Comparison of ENCODE assay signal across 22 cellular contexts in the genomic region with DNA sequence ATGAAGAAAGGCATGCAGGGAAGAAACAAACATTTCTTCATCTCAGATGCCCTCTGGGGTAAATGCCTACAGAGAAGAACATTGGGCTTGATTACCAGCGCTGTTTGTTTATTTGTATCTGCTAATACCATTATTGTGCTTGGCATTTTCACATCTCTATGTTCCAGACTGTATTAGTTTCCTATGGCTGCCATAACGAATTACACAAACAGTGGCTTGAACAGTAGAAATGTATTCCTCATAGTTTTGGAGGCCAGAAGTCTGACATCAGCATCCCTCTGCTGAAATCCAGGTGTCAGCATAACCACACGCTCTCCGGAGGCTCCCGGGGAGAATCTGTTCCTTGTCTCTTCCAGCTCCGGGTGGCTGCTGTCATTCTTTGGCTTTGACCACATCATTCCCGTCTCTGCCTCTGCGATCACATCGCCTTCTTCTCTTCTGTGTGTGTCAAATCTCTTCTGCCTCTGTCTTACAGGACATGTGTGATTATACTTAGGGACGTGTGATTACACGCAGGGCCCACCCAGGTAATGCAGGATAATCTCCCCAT.
DNase-seq lines count a peak whose midpoint lies in the region; ATAC-seq, FAIRE-seq and TF ChIP-seq lines count a peak whose summit lies in the region.
"Had no signal": no experiment of that assay in that cellular context is flagged by ENCODE, and none has a peak within 500 bp of the region (broad histone marks: within the 10 kb centered on the region; RNA-seq: fewer than 3 reads in every experiment).

No MANE protein-coding gene starts in this region.

- peak overlapping the region; percentile 1 for H3K4me2 ChIP-seq in astrocyte (ENCODE audit: low read length)
- no peak overlapping the region for H3K4me2 ChIP-seq in smooth muscle cell
- H3K4me2 ChIP-seq: hepatocyte, neural progenitor cell had no signal

- FAIRE-seq in astrocyte (lab: Jason Lieb, UNC) = no peak
- no peak for FAIRE-seq in urothelium cell line (lab: Jason Lieb, UNC)
- FAIRE-seq: GM19239, islet of Langerhans had no signal

- peak overlapping the region in 1 of 2 donors; percentile 58 for H3K4me3 Mint-ChIP-seq in activated T-cell treated with anti-CD3 and anti-CD28 coated beads, Interleukin-2, amount 50 U/mL, for 72 hours
- H3K4me3 Mint-ChIP-seq in astrocyte (ENCODE audit: unreplicated experiment) = no peak overlapping the region
- H3K4me3 Mint-ChIP-seq: activated naive CD8-positive, alpha-beta T cell treated with anti-CD3 and anti-CD28 coated beads, Interleukin-2, amount 50 U/mL, for 24 hours; neural progenitor cell had no signal

- no peaks in the 10 kb centered on the region for H3K36me3 ChIP-seq in astrocyte (ENCODE audit: insufficient read depth, low read length)
- no peaks in the 10 kb centered on the region for H3K36me3 ChIP-seq in smooth muscle cell (ENCODE audit: low read depth)
- H3K36me3 ChIP-seq: HAP-1, neural progenitor cell, uterus had no signal

- H3K27ac Mint-ChIP-seq in activated T-cell treated with anti-CD3 and anti-CD28 coated beads, Interleukin-2, amount 50 U/mL, for 72 hours = peak overlapping the region; percentile 70
- peak overlapping the region; percentile 85 for H3K27ac Mint-ChIP-seq in astrocyte (ENCODE audit: unreplicated experiment)
- H3K27ac Mint-ChIP-seq: neural progenitor cell had no signal

- no peak overlapping the region for H3K4me3 ChIP-seq in astrocyte (ENCODE audit: insufficient read depth, low read depth, low read length)
- H3K4me3 ChIP-seq in smooth muscle cell = no peak overlapping the region
- H3K4me3 ChIP-seq: HAP-1, hepatocyte, neural progenitor cell, uterus had no signal

- no peaks in the 10 kb centered on the region for H3K9me3 Mint-ChIP-seq in activated T-cell treated with anti-CD3 and anti-CD28 coated beads, Interleukin-2, amount 50 U/mL, for 72 hours
- H3K9me3 Mint-ChIP-seq in astrocyte (ENCODE audit: unreplicated experiment) = no peaks in the 10 kb centered on the region
- H3K9me3 Mint-ChIP-seq: activated naive CD8-positive, alpha-beta T cell treated with anti-CD3 and anti-CD28 coated beads, Interleukin-2, amount 50 U/mL, for 24 hours; neural progenitor cell had no signal

- H3K27me3 Mint-ChIP-seq in activated T-cell treated with anti-CD3 and anti-CD28 coated beads, Interleukin-2, amount 50 U/mL, for 72 hours (ENCODE audit: low read depth) = no peaks in the 10 kb centered on the region
- H3K27me3 Mint-ChIP-seq in astrocyte (ENCODE audit: low read depth, unreplicated experiment) = no peaks in the 10 kb centered on the region
- H3K27me3 Mint-ChIP-seq: activated naive CD8-positive, alpha-beta T cell treated with anti-CD3 and anti-CD28 coated beads, Interleukin-2, amount 50 U/mL, for 24 hours had no signal

- peaks cover 60% of the 10 kb centered on the region for H3K4me1 Mint-ChIP-seq in activated T-cell treated with anti-CD3 and anti-CD28 coated beads, Interleukin-2, amount 50 U/mL, for 72 hours (ENCODE audit: low read depth)
- H3K4me1 Mint-ChIP-seq in astrocyte (ENCODE audit: low read depth, unreplicated experiment) = peaks cover 35% of the 10 kb centered on the region

- H3K9ac ChIP-seq in astrocyte (ENCODE audit: low read length) (peak overlapping the region; percentile 7), smooth muscle cell (ENCODE audit: low read depth) (no peak overlapping the region)
- H3K9ac ChIP-seq: neural progenitor cell had no signal

- no peak for TF ChIP-seq CTCF in astrocyte (IDR thresholded peaks at IDR 0.05; ENCODE audit: insufficient read depth, low read depth, low read length)
- no peak for TF ChIP-seq CTCF in smooth muscle cell (IDR thresholded peaks at IDR 0.05; ENCODE audit: borderline replicate concordance, insufficient read depth, poor library complexity, severe bottlenecking)

- no peak overlapping the region for H2AFZ ChIP-seq in astrocyte (ENCODE audit: low read depth, low read length)
- no peak overlapping the region for H2AFZ ChIP-seq in smooth muscle cell (ENCODE audit: low read depth)
- H2AFZ ChIP-seq: hepatocyte, neural progenitor cell had no signal

- no peaks in the 10 kb centered on the region for H3K9me3 ChIP-seq in astrocyte (ENCODE audit: insufficient read depth, low read depth, low read length)
- no peaks in the 10 kb centered on the region for H3K9me3 ChIP-seq in smooth muscle cell (replicated peaks; ENCODE audit: low read depth)
- H3K9me3 ChIP-seq: HAP-1, uterus had no signal

- no peak for DNase-seq in activated T-cell treated with anti-CD3 and anti-CD28 coated beads, Interleukin-2, amount 50 U/mL, for 72 hours
- DNase-seq in activated T-cell treated with anti-CD3 and anti-CD28 coated beads, Interleukin-2, amount 50 U/mL, for 1 hour = no peak
- DNase-seq in astrocyte (ENCODE audit: low read depth) (peak; percentile 59), islet precursor cell (peak; percentile 82), smooth muscle cell (lab: John Stamatoyannopoulos, UW; ENCODE audit: unreplicated experiment) (no peak), urothelium cell line (ENCODE audit: low spot score) (no peak)
- DNase-seq in activated effector memory CD4-positive, alpha-beta T cell treated with Interleukin-2 at 50 U/mL for 16 hours = no peak
- DNase-seq: 8988T; activated naive CD8-positive, alpha-beta T cell treated with anti-CD3 and anti-CD28 coated beads, Interleukin-2, amount 50 U/mL, for 24 hours; caudate nucleus; effector memory CD4-positive, alpha-beta T cell; mesendoderm; NCI-H1436 treated with DMSO at 0.1 percent for 48 hours; NCI-H2171 treated with DMSO at 0.1 percent for 48 hours; NCI-H69; uterus had no signal

- H3K27ac ChIP-seq in astrocyte (ENCODE audit: low read depth, low read length) (peak overlapping the region; percentile 30), smooth muscle cell (ENCODE audit: low read depth) (peak overlapping the region; percentile 62)
- H3K27ac ChIP-seq: hepatocyte, neural progenitor cell, uterus had no signal

- H3K27me3 ChIP-seq in astrocyte (ENCODE audit: insufficient read depth, low read length) (no peaks in the 10 kb centered on the region), smooth muscle cell (ENCODE audit: low read depth) (no peaks in the 10 kb centered on the region)
- H3K27me3 ChIP-seq: hepatocyte, neural progenitor cell, uterus had no signal

- H3K79me2 ChIP-seq in astrocyte (ENCODE audit: insufficient read depth, low read length) (no peaks in the 10 kb centered on the region), smooth muscle cell (ENCODE audit: low read depth) (no peaks in the 10 kb centered on the region)
- H3K79me2 ChIP-seq: hepatocyte had no signal

- H4K20me1 ChIP-seq in astrocyte (ENCODE audit: insufficient read depth, low read length) (no peaks in the 10 kb centered on the region), smooth muscle cell (ENCODE audit: low read depth) (no peaks in the 10 kb centered on the region)

- ATAC-seq in activated T-cell treated with anti-CD3 and anti-CD28 coated beads, Interleukin-2, amount 50 U/mL, for 72 hours (replicated peaks in 1 of 2) = no peak
- ATAC-seq in GM19397 (IDR thresholded peaks at IDR 0.05; ENCODE audit: unreplicated experiment) = no peak

- 64% methylated on average over 11 of the region's 11 CpGs for WGBS in smooth muscle cell (ENCODE audit: low lambda C conversion rate)

- H3K4me1 ChIP-seq in astrocyte (ENCODE audit: insufficient read depth, low read length) (peaks cover 18% of the 10 kb centered on the region), smooth muscle cell (ENCODE audit: low read depth) (no peaks in the 10 kb centered on the region)
- H3K4me1 ChIP-seq: HAP-1, neural progenitor cell, uterus had no signal

- no peaks in the 10 kb centered on the region for H3F3A ChIP-seq in smooth muscle cell (ENCODE audit: low read depth)

- peaks cover 4 to 8% of the 10 kb centered on the region in 2 donors for H3K36me3 Mint-ChIP-seq in activated T-cell treated with anti-CD3 and anti-CD28 coated beads, Interleukin-2, amount 50 U/mL, for 72 hours (ENCODE audit: insufficient read depth in 2 of 2)
- no peaks in the 10 kb centered on the region for H3K36me3 Mint-ChIP-seq in astrocyte (ENCODE audit: low read depth, unreplicated experiment)
- H3K36me3 Mint-ChIP-seq: neural progenitor cell had no signal

Comparison
In these comparisons a context has a peak if more than half of its experiments do, and no peak if none do; other contexts are left out.
1. DNase-seq: peak in astrocyte (single experiment) and islet precursor cell (single experiment); none in activated T-cell treated with anti-CD3 and anti-CD28 coated beads, Interleukin-2, amount 50 U/mL, for 72 hours (0 of 2), activated T-cell treated with anti-CD3 and anti-CD28 coated beads, Interleukin-2, amount 50 U/mL, for 1 hour (single experiment), smooth muscle cell (single experiment), urothelium cell line (single experiment) and activated effector memory CD4-positive, alpha-beta T cell treated with Interleukin-2 at 50 U/mL for 16 hours (single experiment).